17 cellular contexts compared by ENCODE assay signal in the genomic region with DNA sequence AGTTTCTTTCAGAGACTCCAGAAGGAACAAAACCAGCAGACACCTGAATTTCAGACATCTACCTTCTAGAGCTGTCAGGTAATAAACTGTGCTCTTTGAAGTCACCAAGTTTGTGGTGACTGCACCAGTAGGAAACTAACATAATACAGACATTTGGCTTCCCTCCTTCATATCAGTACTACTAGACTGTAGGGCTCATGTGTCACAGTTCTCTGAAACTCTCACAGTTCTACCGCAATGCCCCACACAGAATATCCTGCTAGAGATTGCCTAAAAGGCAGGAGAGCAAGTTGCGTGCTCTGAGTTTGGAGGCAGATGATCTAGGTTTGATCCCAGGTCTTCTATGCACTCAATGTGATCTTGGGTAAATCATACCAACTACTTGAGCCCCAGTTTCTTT.
DNase-seq lines count a peak whose midpoint lies in the region; ATAC-seq and TF ChIP-seq lines count a peak whose summit lies in the region.
"Had no signal": no experiment of that assay in that cellular context is flagged by ENCODE, and none has a peak within 500 bp of the region (broad histone marks: within the 10 kb centered on the region; RNA-seq: fewer than 3 reads in every experiment).

No MANE protein-coding gene starts in this region.

- peak; percentile 4 to 87 for ATAC-seq in activated naive CD4-positive, alpha-beta T cell treated with anti-CD3 and anti-CD28 coated beads, Interleukin-2, amount 50 U/mL, for 72 hours

- no peak for TF ChIP-seq CTCF in WERI-Rb-1 (IDR thresholded peaks at IDR 0.05; ENCODE audit: low read depth, low read length)
- TF ChIP-seq CTCF in thyroid gland (IDR thresholded peaks at IDR 0.05) = no peak

- intact Hi-C loops in thyroid gland (cut with DNase I) = no loop called here

- H3K4me3 Mint-ChIP-seq in immature natural killer cell = peak overlapping the region in 1 of 5 donors; percentile 72
- H3K4me3 Mint-ChIP-seq: CD14-positive monocyte; CD4-positive, alpha-beta memory T cell had no signal

- DNase-seq in activated CD4-positive, alpha-beta T cell treated with anti-CD3 and anti-CD28 coated beads for 48 hours = peak; percentile 5
- no peak for DNase-seq in activated CD4-positive, alpha-beta T cell treated with anti-CD3 and anti-CD28 coated beads, Interleukin-2, amount 50 U/mL, for 1 hour
- no peak for DNase-seq in activated naive CD4-positive, alpha-beta T cell treated with anti-CD3 and anti-CD28 coated beads, Interleukin-2, amount 50 U/mL, for 72 hours (ENCODE audit: low spot score in 2 of 2)
- no peak for DNase-seq in activated naive CD4-positive, alpha-beta T cell treated with Interleukin-2 at 50 U/mL for 16 hours
- DNase-seq in WERI-Rb-1 = no peak
- DNase-seq in immature natural killer cell = peak in 1 of 3 donors; percentile 7
- no peak for DNase-seq in thyroid gland
- DNase-seq in NCI-H146 treated with DMSO at 0.1 percent for 48 hours (lab: John Stamatoyannopoulos, UW; ENCODE audit: unreplicated experiment) = no peak
- DNase-seq: 8988T; CD4-positive, alpha-beta memory T cell; DMS153; DMS79; GDM1; GM23248 had no signal

- H3K36me3 ChIP-seq in WERI-Rb-1 = no peaks in the 10 kb centered on the region
- H3K36me3 ChIP-seq in thyroid gland = no peaks in the 10 kb centered on the region
- H3K36me3 ChIP-seq: BLaER1, HAP-1 had no signal

- no peak overlapping the region for H3K27ac Mint-ChIP-seq in activated naive CD4-positive, alpha-beta T cell treated with anti-CD3 and anti-CD28 coated beads, Interleukin-2, amount 50 U/mL, for 72 hours
- peak overlapping the region in 5 of 6 donors; percentile 17 to 88 (median 36) for H3K27ac Mint-ChIP-seq in immature natural killer cell
- H3K27ac Mint-ChIP-seq: CD14-positive monocyte had no signal

- no peaks in the 10 kb centered on the region for H3K27me3 ChIP-seq in WERI-Rb-1 (ENCODE audit: insufficient read depth, low read depth, severe bottlenecking)
- H3K27me3 ChIP-seq in thyroid gland = no peaks in the 10 kb centered on the region
- H3K27me3 ChIP-seq: BLaER1 had no signal

- H3K4me3 ChIP-seq in WERI-Rb-1 (ENCODE audit: low read depth, low read length) (no peak overlapping the region), thyroid gland (replicated peaks in 1 of 3) (no peak overlapping the region)
- H3K4me3 ChIP-seq: BLaER1, GM23248, HAP-1 had no signal

- TF ChIP-seq POLR2A in thyroid gland (IDR thresholded peaks at IDR 0.05) = no peak

- peaks cover 0 to 4% of the 10 kb centered on the region in 2 donors for H3K9me3 Mint-ChIP-seq in activated naive CD4-positive, alpha-beta T cell treated with anti-CD3 and anti-CD28 coated beads, Interleukin-2, amount 50 U/mL, for 72 hours
- H3K9me3 Mint-ChIP-seq in immature natural killer cell = no peaks in the 10 kb centered on the region
- H3K9me3 Mint-ChIP-seq: CD14-positive monocyte had no signal

- peaks cover 2 to 5% (median 2%) of the 10 kb centered on the region in 3 donors for H3K27me3 Mint-ChIP-seq in immature natural killer cell (ENCODE audit: low read depth in 3 of 3)

- peaks cover 0 to 7% of the 10 kb centered on the region in 2 donors for H3K4me1 ChIP-seq in thyroid gland
- H3K4me1 ChIP-seq: HAP-1 had no signal

- 94 to 100% methylated on average over 2 of the region's 2 CpGs for WGBS in thyroid gland, 2 donors

- H3K4me1 Mint-ChIP-seq in immature natural killer cell = peaks cover 52 to 53% of the 10 kb centered on the region in 2 donors
- H3K4me1 Mint-ChIP-seq: CD14-positive monocyte had no signal

- H3K27ac ChIP-seq in WERI-Rb-1 (peak overlapping the region; percentile 68), thyroid gland (no peak overlapping the region)
- H3K27ac ChIP-seq: BLaER1, GM23248 had no signal

- no peaks in the 10 kb centered on the region for H3K36me3 Mint-ChIP-seq in activated naive CD4-positive, alpha-beta T cell treated with anti-CD3 and anti-CD28 coated beads, Interleukin-2, amount 50 U/mL, for 72 hours
- peaks cover 0 to 5% (median 0%) of the 10 kb centered on the region in 3 donors for H3K36me3 Mint-ChIP-seq in immature natural killer cell
- H3K36me3 Mint-ChIP-seq: CD14-positive monocyte; CD4-positive, alpha-beta memory T cell had no signal

- H3K9me3 ChIP-seq in WERI-Rb-1 (ENCODE audit: severe bottlenecking) = no peaks in the 10 kb centered on the region
- H3K9me3 ChIP-seq in thyroid gland = no peaks in the 10 kb centered on the region
- H3K9me3 ChIP-seq: BLaER1, HAP-1 had no signal

Comparison
In these comparisons a context has a peak if more than half of its experiments do, and no peak if none do; other contexts are left out.
1. H3K27ac Mint-ChIP-seq: peak in immature natural killer cell (5 of 6); none in activated naive CD4-positive, alpha-beta T cell treated with anti-CD3 and anti-CD28 coated beads, Interleukin-2, amount 50 U/mL, for 72 hours (0 of 2).